In genomic region chr13:49584771-49585182, GRCh38 we compare ENCODE assay signal across 1 cellular context.
TF ChIP-seq lines count a peak whose summit lies in the region.

No MANE protein-coding gene starts in this region.

TF ChIP-seq in K562, 482 proteins besides CTCF, POLR2A, EP300 and RAD21:
- TF ChIP-seq ILK (tag; IDR thresholded peaks at IDR 0.05; ENCODE audit: borderline replicate concordance, low read depth) (no peak), SNIP1 (IDR thresholded peaks at IDR 0.05; ENCODE audit: low read depth) (no peak), PCBP2 (IDR thresholded peaks at IDR 0.05; ENCODE audit: low read depth, low read length, poor library complexity, severe bottlenecking) (no peak), MTA1 (IDR thresholded peaks at IDR 0.05; ENCODE audit: borderline replicate concordance) (no peak), TBP (optimal IDR thresholded peaks at IDR 0.05; ENCODE audit: low read depth, low read length) (no peak), ID3 (CRISPR knock-in tag; IDR thresholded peaks at IDR 0.05) (no peak), ID3 (tag; IDR thresholded peaks at IDR 0.05) (no peak), TCFL5 (CRISPR knock-in tag; conservative IDR thresholded peaks at IDR 0.05) (no peak), STAT5B (CRISPR knock-in tag; IDR thresholded peaks at IDR 0.05) (no peak), ZNF436 (CRISPR knock-in tag; IDR thresholded peaks at IDR 0.05) (no peak), ZBTB43 (CRISPR knock-in tag; IDR thresholded peaks at IDR 0.05) (no peak), BRF2 (IDR thresholded peaks at IDR 0.05; ENCODE audit: borderline replicate concordance, insufficient read depth, insufficient read length) (no peak), PYGO2 (tag; IDR thresholded peaks at IDR 0.05) (no peak), FIP1L1 (IDR thresholded peaks at IDR 0.05; ENCODE audit: low read depth, low read length, poor library complexity, severe bottlenecking) (no peak), LEF1 (IDR thresholded peaks at IDR 0.05) (no peak), ZBTB17 (CRISPR knock-in tag; IDR thresholded peaks at IDR 0.05) (no peak), SMARCC2 (IDR thresholded peaks at IDR 0.05; ENCODE audit: low read depth) (no peak), RAD51 (IDR thresholded peaks at IDR 0.05; ENCODE audit: borderline replicate concordance, low read depth) (no peak)
